16 cellular contexts compared by ENCODE assay signal in genomic region chr4:62640296-62640695, GRCh38.
A peak's percentile ranks its signal among the peaks of the same experiment; 100 is the strongest.
DNase-seq lines count a peak whose midpoint lies in the region; ATAC-seq and TF ChIP-seq lines count a peak whose summit lies in the region.
"Had no signal": no experiment of that assay in that cellular context is flagged by ENCODE, and none has a peak within 500 bp of the region (broad histone marks: within the 10 kb centered on the region; RNA-seq: fewer than 3 reads in every experiment).

No MANE protein-coding gene starts in this region.

- H3K27me3 ChIP-seq in MG63 = no peaks in the 10 kb centered on the region
- H3K27me3 ChIP-seq: BLaER1 treated with 17β-estradiol and CSF1 and Interleukin-3, amounts not matched to agents 10 nM and 100 nM; SJCRH30 had no signal

- no peaks in the 10 kb centered on the region for H3K9me3 ChIP-seq in MG63
- H3K9me3 ChIP-seq: BLaER1 treated with 17β-estradiol and CSF1 and Interleukin-3, amounts not matched to agents 10 nM and 100 nM; HAP-1; SJCRH30 had no signal

- H3K36me3 ChIP-seq in MG63 = no peaks in the 10 kb centered on the region
- H3K36me3 ChIP-seq: BLaER1 treated with 17β-estradiol and CSF1 and Interleukin-3, amounts not matched to agents 10 nM and 100 nM; HAP-1; SJCRH30 had no signal

- DNase-seq in H4 (ENCODE audit: low spot score) (peak; percentile 2), MG63 (peak; percentile 0), amniotic epithelial cell (ENCODE audit: low read depth) (peak; percentile 0), omental fat pad (ENCODE audit: low spot score) (no peak), DMS53 (lab: John Stamatoyannopoulos, UW) (no peak), G401 (ENCODE audit: low spot score) (no peak)
- no peak for DNase-seq in stimulated activated naive CD8-positive, alpha-beta T cell treated with anti-CD3 and anti-CD28 coated beads, Interleukin-15, Interleukin-2, amounts not matched to agents 100 U/mL and 50 U/mL, for 24 hours
- DNase-seq: DMS 273 treated with DMSO at 0.1 percent for 48 hours, KG1, MM.1S, NCI-H187, NCI-H446 treated with DMSO at 0.1 percent for 48 hours, SJCRH30 had no signal

- no peak for TF ChIP-seq CTCF in omental fat pad (IDR thresholded peaks at IDR 0.05)

- in situ Hi-C loops in G401 (cut with HindIII; ENCODE audit: low sequenced_read_pairs) = no loop called here

- peak; percentile 57 for ATAC-seq in omental fat pad (ENCODE audit: low FRiP score)
- no peak for ATAC-seq in stimulated activated naive CD8-positive, alpha-beta T cell treated with anti-CD3 and anti-CD28 coated beads, Interleukin-15, Interleukin-2, amounts not matched to agents 100 U/mL and 50 U/mL, for 24 hours
- ATAC-seq in HG02884 (IDR thresholded peaks at IDR 0.05; ENCODE audit: unreplicated experiment) = no peak

- H3K4me3 ChIP-seq in MG63 = no peak overlapping the region
- H3K4me3 ChIP-seq: BLaER1 treated with 17β-estradiol and CSF1 and Interleukin-3, amounts not matched to agents 10 nM and 100 nM; HAP-1; SJCRH30 had no signal

Comparison
In these comparisons a context has a peak if more than half of its experiments do, and no peak if none do; other contexts are left out.
1. DNase-seq: peak in H4 (single experiment), MG63 (single experiment) and amniotic epithelial cell (single experiment); none in omental fat pad (single experiment), DMS53 (single experiment), stimulated activated naive CD8-positive, alpha-beta T cell treated with anti-CD3 and anti-CD28 coated beads, Interleukin-15, Interleukin-2, amounts not matched to agents 100 U/mL and 50 U/mL, for 24 hours (single experiment) and G401 (single experiment).